19 cellular contexts compared by ENCODE assay signal in the genomic region with DNA sequence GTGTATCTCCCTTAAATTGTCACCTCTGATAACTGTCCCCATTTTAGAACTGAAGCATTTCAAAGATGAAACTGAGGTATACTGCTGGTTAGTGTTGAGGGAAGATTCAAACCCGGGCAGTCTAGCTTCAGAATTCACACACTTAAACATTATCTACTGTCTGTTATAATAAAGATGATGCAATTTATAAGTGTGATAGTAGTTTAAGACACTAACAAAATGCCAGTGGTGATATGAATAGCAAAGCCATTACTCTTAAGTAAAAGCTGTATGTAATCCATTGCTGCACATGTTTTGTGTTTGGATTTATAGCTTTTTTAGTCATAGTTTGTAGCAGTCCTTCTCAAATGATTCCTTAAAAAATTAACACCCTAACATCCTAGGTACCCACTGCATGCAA.
"Had no signal": no experiment of that assay in that cellular context is flagged by ENCODE, and none has a peak within 500 bp of the region (broad histone marks: within the 10 kb centered on the region; RNA-seq: fewer than 3 reads in every experiment).

No MANE protein-coding gene starts in this region.

- H3K4me3 ChIP-seq: colonic mucosa, heart left ventricle, mucosa of descending colon, sigmoid colon had no signal

- H3K36me3 ChIP-seq: colonic mucosa had no signal

- H3K9me3 ChIP-seq: colonic mucosa, heart left ventricle, mucosa of descending colon, sigmoid colon had no signal

- H3K27me3 ChIP-seq: colonic mucosa, heart left ventricle, sigmoid colon had no signal

- H3K27ac ChIP-seq: colonic mucosa, heart left ventricle, sigmoid colon had no signal

- H3K4me1 ChIP-seq: colonic mucosa had no signal

- DNase-seq: colonic mucosa; effector CD4-positive, alpha-beta T cell; endodermal cell; erythroblast; heart left ventricle; hippocampal formation; kidney glomerular epithelial cell; mammary epithelial cell; mucosa of descending colon; naive thymus-derived CD8-positive, alpha-beta T cell; posterior cingulate gyrus; sigmoid colon; small intestine; stimulated activated CD4-positive, alpha-beta T cell treated with anti-CD3 and anti-CD28 coated beads, Interleukin-12 subunit alpha, Interleukin-12 subunit beta, amount 100 ng/mL, for 4 hours; stimulated activated naive CD4-positive, alpha-beta T cell treated with Interleukin-2 at 50 U/mL for 16 hours; trophoblast cell had no signal

- FAIRE-seq: endothelial cell of umbilical vein, frontal cortex, islet of Langerhans, small intestine had no signal

- ATAC-seq: heart left ventricle; mucosa of descending colon; naive thymus-derived CD8-positive, alpha-beta T cell had no signal
